In the genomic region with DNA sequence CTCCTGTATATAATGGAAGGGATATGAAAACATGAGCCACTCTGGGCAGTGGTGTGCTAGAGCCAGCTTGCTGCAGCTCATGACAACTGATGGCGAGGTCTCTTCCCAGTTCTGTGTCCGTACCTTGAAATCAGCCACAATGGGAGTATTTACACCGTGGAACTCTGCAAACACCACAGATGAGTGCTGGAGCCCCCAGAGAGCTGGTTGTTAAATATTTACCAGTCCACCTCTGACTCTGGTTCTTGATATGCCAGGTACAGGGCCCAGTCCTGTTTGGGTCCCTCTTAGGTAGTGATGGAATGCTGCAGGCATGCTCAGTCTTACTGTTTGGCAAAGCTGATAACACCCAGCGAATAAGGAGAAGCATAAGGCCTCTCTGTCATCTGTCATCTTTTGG, we compare ENCODE assay signal across 12 cellular contexts.
"Had no signal": no experiment of that assay in that cellular context is flagged by ENCODE, and none has a peak within 500 bp of the region (broad histone marks: within the 10 kb centered on the region; RNA-seq: fewer than 3 reads in every experiment).

No MANE protein-coding gene starts in this region.

- ATAC-seq: activated CD4-positive, CD25-positive, alpha-beta regulatory T cell treated with anti-CD3 and anti-CD28 coated beads, Interleukin-2, amount 50 U/mL, for 24 hours; gastroesophageal sphincter; natural killer cell treated with Interleukin-12 subunit alpha and Interleukin-12 subunit beta and Interleukin-15 and Interleukin-18, amount 100 ng/mL, for 72 hours had no signal

- H3K36me3 ChIP-seq: cardiac muscle cell, gastroesophageal sphincter, thyroid gland, uterus had no signal

- DNase-seq: activated gamma-delta T cell treated with Interleukin-2 at 50 U/mL for 16 hours; activated naive CD8-positive, alpha-beta T cell treated with anti-CD3 and anti-CD28 coated beads for 36 hours; activated T-cell treated with anti-CD3 and anti-CD28 coated beads, Interleukin-2, amount 50 U/mL, for 24 hours; nucleus accumbens; SW 1271; uterus had no signal

- H3K27ac ChIP-seq: cardiac muscle cell, gastroesophageal sphincter, thyroid gland, uterus had no signal

- FAIRE-seq: colon had no signal

- H3K4me1 ChIP-seq: uterus had no signal

- H3K4me3 ChIP-seq: cardiac muscle cell, gastroesophageal sphincter, thyroid gland, uterus had no signal

- H3K9me3 ChIP-seq: thyroid gland, uterus had no signal

- H3K27me3 ChIP-seq: thyroid gland, uterus had no signal
